13 cellular contexts compared by ENCODE assay signal in the genomic region with DNA sequence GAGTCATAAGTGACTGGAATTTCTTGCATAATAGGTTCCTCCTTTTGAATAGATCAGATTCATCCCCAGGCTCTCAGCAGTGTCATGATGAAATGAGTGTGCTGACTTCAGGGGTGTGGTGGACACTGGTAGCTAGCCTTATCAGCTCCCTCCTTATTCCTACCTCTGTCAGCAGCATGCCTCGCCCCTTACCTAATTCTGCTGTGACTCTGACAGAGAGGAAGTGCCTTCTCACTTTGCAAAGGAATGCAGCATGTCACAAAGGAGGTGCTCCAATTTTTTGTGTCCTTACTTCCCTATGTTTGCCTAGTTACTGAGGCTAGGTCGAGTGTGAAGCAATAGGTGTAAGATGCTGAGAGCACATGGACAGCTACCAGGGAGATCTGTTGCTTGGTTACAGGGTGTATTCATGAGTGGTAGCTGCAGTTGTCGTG.
A peak's percentile ranks its signal among the peaks of the same experiment; 100 is the strongest.
DNase-seq lines count a peak whose midpoint lies in the region; TF ChIP-seq lines count a peak whose summit lies in the region.
"Had no signal": no experiment of that assay in that cellular context is flagged by ENCODE, and none has a peak within 500 bp of the region (broad histone marks: within the 10 kb centered on the region; RNA-seq: fewer than 3 reads in every experiment).

No MANE protein-coding gene starts in this region.

- DNase-seq in AG10803 (ENCODE audit: low read depth), result peak; percentile 39
- peak; percentile 32 for DNase-seq in KBM-7
- DNase-seq in adipocyte (ENCODE audit: low read depth), result peak; percentile 54
- peak; percentile 28 for DNase-seq in iPS-NIHi11 (ENCODE audit: low spot score)
- DNase-seq in GOT3 (lab: John Stamatoyannopoulos, UW), result no peak
- no peak for DNase-seq in G401 (ENCODE audit: low spot score)
- no peak for DNase-seq in NCI-H1930 (lab: John Stamatoyannopoulos, UW)
- DNase-seq in cardiac septum (ENCODE audit: low spot score), result no peak
- DNase-seq: activated T-cell treated with anti-CD3 and anti-CD28 coated beads for 4 hours, heart right ventricle, NCI-H82, T1000 had no signal

- intact Hi-C loops in cardiac septum (cut with DNase I), result no loop called here

- no peak for TF ChIP-seq CTCF in AG10803 (conservative IDR thresholded peaks at IDR 0.05; ENCODE audit: low read length)

- H3K36me3 ChIP-seq in adipocyte (ENCODE audit: control insufficient read depth, insufficient read depth, low read length, severe bottlenecking), result peaks cover 56% of the 10 kb centered on the region

- H3K27me3 ChIP-seq in adipocyte (replicated peaks; ENCODE audit: control insufficient read depth, insufficient read depth, low read length), result no peaks in the 10 kb centered on the region
- H3K27me3 ChIP-seq: BLaER1, heart right ventricle had no signal

- H3K4me3 ChIP-seq in AG10803 (ENCODE audit: low read length), result no peak overlapping the region
- no peak overlapping the region for H3K4me3 ChIP-seq in adipocyte (ENCODE audit: low read length)
- H3K4me3 ChIP-seq: BLaER1, heart right ventricle had no signal

- H3K9ac ChIP-seq in adipocyte (ENCODE audit: low read length), result no peak overlapping the region
- H3K9ac ChIP-seq: BLaER1 had no signal

- in situ Hi-C loops in KBM-7 (cut with MboI; ENCODE audit: low pct_unique_long_range_greater_than_20kb, low sequenced_read_pairs) (no loop called here), G401 (cut with HindIII; ENCODE audit: low sequenced_read_pairs) (no loop called here)

- no peaks in the 10 kb centered on the region for H3K9me3 ChIP-seq in adipocyte (ENCODE audit: control insufficient read depth, low read length)

- peaks cover 9% of the 10 kb centered on the region for H3K4me1 ChIP-seq in adipocyte (ENCODE audit: control insufficient read depth, insufficient read depth, low read length)
- H3K4me1 ChIP-seq: BLaER1 had no signal

Comparison
In these comparisons a context has a peak if more than half of its experiments do, and no peak if none do; other contexts are left out.
1. DNase-seq: peak in AG10803 (single experiment), KBM-7 (single experiment), adipocyte (single experiment) and iPS-NIHi11 (single experiment); none in GOT3 (single experiment), G401 (single experiment), NCI-H1930 (0 of 2) and cardiac septum (single experiment).